1 cellular context compared by ENCODE assay signal in genomic region chr5:59745422-59745863, GRCh38.
TF ChIP-seq lines count a peak whose summit lies in the region.

No MANE protein-coding gene starts in this region.

TF ChIP-seq in HepG2, 621 proteins besides CTCF, POLR2A, EP300 and RAD21 (continued from another document):
- TF ChIP-seq SNAPC4 (CRISPR knock-in tag; IDR thresholded peaks at IDR 0.05) (no peak), ZBTB10 (CRISPR knock-in tag; IDR thresholded peaks at IDR 0.05; ENCODE audit: borderline replicate concordance) (no peak), AHDC1 (CRISPR knock-in tag; IDR thresholded peaks at IDR 0.05; ENCODE audit: borderline replicate concordance) (no peak), NFATC3 (CRISPR knock-in tag; IDR thresholded peaks at IDR 0.05) (no peak), NFIB (CRISPR knock-in tag; IDR thresholded peaks at IDR 0.05; ENCODE audit: borderline replicate concordance) (no peak)
